ENCODE assay signal across 11 cellular contexts in genomic region chr17:50558955-50559614, GRCh38. TPM values are rescaled to one million over a fixed set of nuclear protein-coding genes. Genes with fewer than 3 reads are reported as not detected.
DNase-seq lines count a peak whose midpoint lies in the region; ATAC-seq, FAIRE-seq and TF ChIP-seq lines count a peak whose summit lies in the region.
"Had no signal": no experiment of that assay in that cellular context is flagged by ENCODE, and none has a peak within 500 bp of the region (broad histone marks: within the 10 kb centered on the region; RNA-seq: fewer than 3 reads in every experiment).

No MANE protein-coding gene starts in this region.

- H3K27ac ChIP-seq in BLaER1 treated with 17β-estradiol and CSF1 and Interleukin-3, amounts not matched to agents 10 nM and 100 nM = no peak overlapping the region
- H3K27ac ChIP-seq in HUES48 (ENCODE audit: low read depth, low read length) = no peak overlapping the region
- H3K27ac ChIP-seq: tibial artery had no signal

- ATAC-seq in central memory CD8-positive, alpha-beta T cell (replicated peaks; ENCODE audit: extremely low read depth, poor library complexity, severe bottlenecking) = no peak
- ATAC-seq in HG03571 (IDR thresholded peaks at IDR 0.05; ENCODE audit: unreplicated experiment) = no peak
- no peak for ATAC-seq in HG02798 (IDR thresholded peaks at IDR 0.05; ENCODE audit: poor library complexity, unreplicated experiment)

- H3K9me3 ChIP-seq in BLaER1 treated with 17β-estradiol and CSF1 and Interleukin-3, amounts not matched to agents 10 nM and 100 nM (replicated peaks in 1 of 11) = peaks cover 0 to 9% (median 0%) of the 10 kb centered on the region in 11 experiments; a peak in 4 of 22 replicates
- H3K9me3 ChIP-seq in HUES48 (ENCODE audit: control insufficient read depth, insufficient read depth, low read length) = no peaks in the 10 kb centered on the region
- H3K9me3 ChIP-seq: tibial artery had no signal

- no peaks in the 10 kb centered on the region for H3K9me3 Mint-ChIP-seq in central memory CD8-positive, alpha-beta T cell
- no peaks in the 10 kb centered on the region for H3K9me3 Mint-ChIP-seq in nephron progenitor cell

- H3K9ac ChIP-seq in BLaER1 treated with 17β-estradiol and CSF1 and Interleukin-3, amounts not matched to agents 10 nM and 100 nM = no peak overlapping the region
- H3K9ac ChIP-seq in HUES48 (ENCODE audit: low read depth, low read length) = no peak overlapping the region

- TF ChIP-seq CTCF in nephron progenitor cell (IDR thresholded peaks at IDR 0.05) = no peak

- H4K20me1 ChIP-seq in BLaER1 treated with 17β-estradiol and CSF1 and Interleukin-3, amounts not matched to agents 10 nM and 100 nM = peaks cover 0 to 73% (median 48%) of the 10 kb centered on the region in 11 experiments; a peak in 18 of 22 replicates

- no peak overlapping the region for H3K27ac Mint-ChIP-seq in central memory CD8-positive, alpha-beta T cell (ENCODE audit: low read depth)
- no peak overlapping the region for H3K27ac Mint-ChIP-seq in nephron progenitor cell
- H3K27ac Mint-ChIP-seq: progenitor cell of endocrine pancreas had no signal

- FAIRE-seq in GM12892 (lab: Jason Lieb, UNC) = no peak

- peaks cover 76 to 86% (median 79%) of the 10 kb centered on the region in 11 experiments for H3K27me3 ChIP-seq in BLaER1 treated with 17β-estradiol and CSF1 and Interleukin-3, amounts not matched to agents 10 nM and 100 nM
- H3K27me3 ChIP-seq in HUES48 (ENCODE audit: control insufficient read depth, insufficient read depth, low read length) = peaks cover 64% of the 10 kb centered on the region

- peaks cover 21% of the 10 kb centered on the region for H3K4me1 Mint-ChIP-seq in central memory CD8-positive, alpha-beta T cell
- peaks cover 71% of the 10 kb centered on the region for H3K4me1 Mint-ChIP-seq in nephron progenitor cell

- peaks cover 5% of the 10 kb centered on the region for H3K36me3 Mint-ChIP-seq in central memory CD8-positive, alpha-beta T cell (ENCODE audit: insufficient read depth)
- H3K36me3 Mint-ChIP-seq in nephron progenitor cell (ENCODE audit: low read depth) = no peaks in the 10 kb centered on the region

- no peaks in the 10 kb centered on the region for H3K36me3 ChIP-seq in BLaER1 treated with 17β-estradiol and CSF1 and Interleukin-3, amounts not matched to agents 10 nM and 100 nM
- H3K36me3 ChIP-seq in HUES48 (ENCODE audit: control insufficient read depth, insufficient read depth, low read length) = no peaks in the 10 kb centered on the region

- no peak for TF ChIP-seq POLR2A in GM12892 (IDR thresholded peaks at IDR 0.05; ENCODE audit: low read depth, low read length)

- peaks cover 56% of the 10 kb centered on the region for H3K27me3 Mint-ChIP-seq in central memory CD8-positive, alpha-beta T cell
- H3K27me3 Mint-ChIP-seq in nephron progenitor cell (ENCODE audit: low read depth, poor library complexity) = peaks cover 84% of the 10 kb centered on the region

- no peak for DNase-seq in central memory CD8-positive, alpha-beta T cell (ENCODE audit: low spot score in 2 of 2)
- DNase-seq in nephron progenitor cell = peak; percentile 62
- DNase-seq in GM12892 (ENCODE audit: insufficient read length) = no peak
- no peak for DNase-seq in NCI-H774 (lab: John Stamatoyannopoulos, UW)

- peak overlapping the region; percentile 94 to 99 (median 98) for H3K4me2 ChIP-seq in BLaER1 treated with 17β-estradiol and CSF1 and Interleukin-3, amounts not matched to agents 10 nM and 100 nM

- peak overlapping the region in 8 of 10 experiments; percentile 8 to 71 (median 26); a peak in 5 of 20 replicates for H3K4me3 ChIP-seq in BLaER1 treated with 17β-estradiol and CSF1 and Interleukin-3, amounts not matched to agents 10 nM and 100 nM
- H3K4me3 ChIP-seq in HUES48 (ENCODE audit: low read depth, low read length) = peak overlapping the region; percentile 68

- peak overlapping the region; percentile 76 for H3K4me3 Mint-ChIP-seq in central memory CD8-positive, alpha-beta T cell
- H3K4me3 Mint-ChIP-seq in nephron progenitor cell = peak overlapping the region; percentile 68

- H3K4me1 ChIP-seq in BLaER1 treated with 17β-estradiol and CSF1 and Interleukin-3, amounts not matched to agents 10 nM and 100 nM = peaks cover 21 to 34% (median 25%) of the 10 kb centered on the region in 10 experiments
- H3K4me1 ChIP-seq in HUES48 (ENCODE audit: control insufficient read depth, insufficient read depth, low read length) = peaks cover 27% of the 10 kb centered on the region

RNA-seq across cellular contexts. Expression of gene CACNA1G, which starts 1.4 kb away (rescaled TPM):
- polyA plus RNA-seq in GM12892 (2012; ENCODE audit: missing spikeins) = 0.15 TPM

RNA-seq across cellular contexts. Expression of gene SPATA20, which starts 12.1 kb away (rescaled TPM):
- 18.4 TPM for polyA plus RNA-seq in GM12892 (2012; ENCODE audit: missing spikeins)

RNA-seq across cellular contexts. Expression of gene EPN3, which starts 26.6 kb away (rescaled TPM):
- not detected for polyA plus RNA-seq in GM12892 (2012; ENCODE audit: missing spikeins)
- polyA plus RNA-seq: fibroblast of lung had no signal

RNA-seq across cellular contexts. Expression of gene MYCBPAP, which starts 50.8 kb away (rescaled TPM):
- polyA plus RNA-seq in GM12892 (2012; ENCODE audit: missing spikeins) = 0.74 TPM
